Comparison of ENCODE assay signal across 18 cellular contexts in genomic region chr3:72055436-72055835, GRCh38.
DNase-seq lines count a peak whose midpoint lies in the region; ATAC-seq and TF ChIP-seq lines count a peak whose summit lies in the region.
"Had no signal": no experiment of that assay in that cellular context is flagged by ENCODE, and none has a peak within 500 bp of the region (broad histone marks: within the 10 kb centered on the region; RNA-seq: fewer than 3 reads in every experiment).

No MANE protein-coding gene starts in this region.

- in situ Hi-C loops in GM13977 (cut with MboI; ENCODE audit: low pct_unique_long_range_greater_than_20kb, low sequenced_read_pairs, unreplicated experiment), result no loop called here

- DNase-seq in cerebellar cortex (ENCODE audit: low spot score) (peak; percentile 94), cerebellum (ENCODE audit: low spot score) (peak; percentile 78), myocyte (ENCODE audit: low read depth) (peak; percentile 20), GM13977 (ENCODE audit: low spot score) (no peak), RWPE1 (ENCODE audit: low spot score) (no peak), NCI-H524 (lab: John Stamatoyannopoulos, UW) (no peak)
- DNase-seq: 8988T; ACHN; Caco-2; Calu3; CD4-positive, alpha-beta T cell; CD8-positive, alpha-beta T cell; DMS79 treated with DMSO at 0.1 percent for 48 hours; GDM1 had no signal

- POLR2A ChIA-PET in RWPE1 (lab: Yijun Ruan, JAX; ENCODE audit: low non-redundant PET), result no interaction called here

- no peak for TF ChIP-seq CTCF in GM13977 (IDR thresholded peaks at IDR 0.05; ENCODE audit: extremely low read depth, insufficient read depth, missing control alignments)
- TF ChIP-seq CTCF in RWPE1 (conservative IDR thresholded peaks at IDR 0.05; ENCODE audit: low read depth), result no peak

- no peak for ATAC-seq in HG03457 (IDR thresholded peaks at IDR 0.05; ENCODE audit: unreplicated experiment)
- ATAC-seq: CD8-positive, alpha-beta T cell; GM12878 had no signal

- no peak overlapping the region for H3K27ac ChIP-seq in RWPE1
- H3K27ac ChIP-seq: BLaER1 treated with 17β-estradiol and CSF1 and Interleukin-3, amounts not matched to agents 10 nM and 100 nM; C4-2B had no signal

- CTCF ChIA-PET in RWPE1 (lab: Yijun Ruan, JAX), result no interaction called here

Comparison
In these comparisons a context has a peak if more than half of its experiments do, and no peak if none do; other contexts are left out.
1. DNase-seq: peak in cerebellar cortex (single experiment), cerebellum (single experiment) and myocyte (single experiment); none in GM13977 (single experiment), RWPE1 (single experiment) and NCI-H524 (0 of 2).